Comparison of ENCODE assay signal across 1 cellular context in genomic region chr17:50939542-50939794, GRCh38.
TF ChIP-seq lines count a peak whose summit lies in the region.

No MANE protein-coding gene starts in this region.

TF ChIP-seq in HepG2, 621 proteins besides CTCF, POLR2A, EP300 and RAD21 (continued from another document):
- TF ChIP-seq SNAPC5 (CRISPR knock-in tag; IDR thresholded peaks at IDR 0.05; ENCODE audit: borderline replicate concordance), result no peak
- TF ChIP-seq SOX13 (IDR thresholded peaks at IDR 0.05), result no peak
- no peak for TF ChIP-seq SOX13 (CRISPR knock-in tag; conservative IDR thresholded peaks at IDR 0.05 in 1 of 2, IDR thresholded peaks at IDR 0.05 in 1 of 2)
- no peak for TF ChIP-seq ZNF766 (CRISPR knock-in tag; IDR thresholded peaks at IDR 0.05; ENCODE audit: borderline replicate concordance)
- peak; percentile 56; the same call in 1 of the 2 replicates for TF ChIP-seq ZNF446 (CRISPR knock-in tag; IDR thresholded peaks at IDR 0.05)
- no peak for TF ChIP-seq ZNF83 (CRISPR knock-in tag; IDR thresholded peaks at IDR 0.05; ENCODE audit: borderline replicate concordance)
- no peak for TF ChIP-seq ZMAT5 (CRISPR knock-in tag; IDR thresholded peaks at IDR 0.05; ENCODE audit: borderline replicate concordance, low read depth)
- TF ChIP-seq ZNF562 (CRISPR knock-in tag; IDR thresholded peaks at IDR 0.05; ENCODE audit: borderline replicate concordance), result no peak
- TF ChIP-seq ETV5 (CRISPR knock-in tag; IDR thresholded peaks at IDR 0.05; ENCODE audit: borderline replicate concordance), result no peak
- TF ChIP-seq DNMT1 (CRISPR knock-in tag; IDR thresholded peaks at IDR 0.05), result no peak
- no peak for TF ChIP-seq NR0B2 (CRISPR knock-in tag; IDR thresholded peaks at IDR 0.05)
- TF ChIP-seq ATF3 (CRISPR knock-in tag; IDR thresholded peaks at IDR 0.05), result no peak
- TF ChIP-seq MTERF4 (CRISPR knock-in tag; IDR thresholded peaks at IDR 0.05), result 0 out of 2 replicates have a peak, but pooled peaks have one; percentile 69
- 0 out of 2 replicates have a peak, but pooled peaks have one; percentile 11 for TF ChIP-seq ZNF564 (CRISPR knock-in tag; IDR thresholded peaks at IDR 0.05)
- no peak for TF ChIP-seq ATF1 (CRISPR knock-in tag; IDR thresholded peaks at IDR 0.05)
- no peak for TF ChIP-seq CBX2 (IDR thresholded peaks at IDR 0.05; ENCODE audit: low read depth, low read length)
- no peak for TF ChIP-seq CBX2 (CRISPR knock-in tag; IDR thresholded peaks at IDR 0.05; ENCODE audit: low read depth)
- no peak for TF ChIP-seq ZFP90 (CRISPR knock-in tag; IDR thresholded peaks at IDR 0.05; ENCODE audit: borderline replicate concordance)
- TF ChIP-seq IRF2 (CRISPR knock-in tag; IDR thresholded peaks at IDR 0.05), result no peak
- 0 out of 2 replicates have a peak, but pooled peaks have one; percentile 1 for TF ChIP-seq ZNF512 (CRISPR knock-in tag; IDR thresholded peaks at IDR 0.05)
- TF ChIP-seq ZNF878 (CRISPR knock-in tag; IDR thresholded peaks at IDR 0.05), result no peak
- no peak for TF ChIP-seq TEF (CRISPR knock-in tag; IDR thresholded peaks at IDR 0.05)
- no peak for TF ChIP-seq KLF16 (CRISPR knock-in tag; IDR thresholded peaks at IDR 0.05)
- no peak for TF ChIP-seq ZNF691 (CRISPR knock-in tag; IDR thresholded peaks at IDR 0.05; ENCODE audit: borderline replicate concordance, low read depth)
- TF ChIP-seq RFX5 (IDR thresholded peaks at IDR 0.05; ENCODE audit: low read depth, low read length), result no peak
- no peak for TF ChIP-seq EZH2 (conservative IDR thresholded peaks at IDR 0.05; ENCODE audit: low read depth, low read length)
- TF ChIP-seq TCF7 (IDR thresholded peaks at IDR 0.05; ENCODE audit: low read depth), result no peak
- no peak for TF ChIP-seq ZNF10 (CRISPR knock-in tag; IDR thresholded peaks at IDR 0.05; ENCODE audit: borderline replicate concordance, low read depth)
- no peak for TF ChIP-seq ZNF768 (CRISPR knock-in tag; IDR thresholded peaks at IDR 0.05)
- 0 out of 2 replicates have a peak, but pooled peaks have one; percentile 5 for TF ChIP-seq ZNF598 (CRISPR knock-in tag; IDR thresholded peaks at IDR 0.05; ENCODE audit: borderline replicate concordance)
- no peak for TF ChIP-seq KLF11 (CRISPR knock-in tag; IDR thresholded peaks at IDR 0.05)
- TF ChIP-seq NR2C2 (CRISPR knock-in tag; IDR thresholded peaks at IDR 0.05; ENCODE audit: borderline replicate concordance), result no peak
- TF ChIP-seq ZNF451 (CRISPR knock-in tag; IDR thresholded peaks at IDR 0.05), result no peak
- 0 out of 2 replicates have a peak, but pooled peaks have one; percentile 30 for TF ChIP-seq ZC3H13 (CRISPR knock-in tag; IDR thresholded peaks at IDR 0.05)
- TF ChIP-seq SRSF1 (optimal IDR thresholded peaks at IDR 0.05; ENCODE audit: low read depth, low read length), result no peak
- peak; percentile 69; the same call in 1 of the 2 replicates for TF ChIP-seq ZNF563 (CRISPR knock-in tag; IDR thresholded peaks at IDR 0.05)
- TF ChIP-seq ZFYVE20 (CRISPR knock-in tag; IDR thresholded peaks at IDR 0.05; ENCODE audit: borderline replicate concordance, low read depth), result no peak
- TF ChIP-seq ZNF225 (CRISPR knock-in tag; IDR thresholded peaks at IDR 0.05), result peak; percentile 31; the same call in 1 of the 2 replicates
- TF ChIP-seq ZBTB2 (CRISPR knock-in tag; IDR thresholded peaks at IDR 0.05; ENCODE audit: low read depth), result no peak
TF ChIP-seq in HepG2: peak in this region for 8.
